Comparison of ENCODE assay signal across 1 cellular context in the genomic region with DNA sequence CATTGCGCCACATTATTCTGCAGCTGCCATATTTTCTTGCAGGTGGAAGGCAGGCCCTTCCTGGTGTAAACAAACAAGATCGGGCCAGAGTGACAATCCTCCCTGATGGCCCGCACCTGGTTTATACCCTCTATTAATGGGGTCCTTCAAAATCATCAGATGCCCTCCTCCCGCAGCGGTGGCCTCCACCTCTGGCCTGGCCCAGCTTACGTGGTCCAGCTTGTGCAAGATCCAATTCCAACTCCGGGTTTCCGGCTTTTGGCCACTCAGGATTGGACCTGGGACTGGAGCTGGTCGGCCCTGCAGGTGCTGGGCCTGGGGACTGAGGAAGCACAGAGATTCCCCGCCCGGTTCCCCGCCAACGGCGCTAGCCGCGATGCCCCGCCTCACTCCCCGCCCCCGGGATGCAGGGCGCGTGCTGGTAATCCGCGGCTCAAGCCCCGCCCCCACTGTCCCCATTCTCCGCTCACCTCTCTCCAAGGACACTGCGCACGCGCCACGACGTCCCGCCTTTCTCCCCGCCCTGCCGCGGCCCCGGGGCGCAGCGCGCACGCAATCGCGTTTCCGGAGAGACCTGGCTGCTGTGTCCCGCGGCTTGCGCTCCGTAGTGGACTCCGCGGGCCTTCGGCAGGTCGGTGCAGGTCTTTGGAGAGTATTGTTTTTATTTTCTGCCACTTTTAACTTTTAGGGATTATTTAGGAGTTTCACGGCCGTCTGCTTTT.
TF ChIP-seq lines count a peak whose summit lies in the region.

A gene (plus strand): TSS at position 555 of the 722 bp plus-strand sequence. CDS start 1,441 bp downstream, outside the sequence.

TF ChIP-seq in K562, 482 proteins besides CTCF, POLR2A, EP300 and RAD21 (continued from another document and continues in another):
- TF ChIP-seq, protein P1, sequence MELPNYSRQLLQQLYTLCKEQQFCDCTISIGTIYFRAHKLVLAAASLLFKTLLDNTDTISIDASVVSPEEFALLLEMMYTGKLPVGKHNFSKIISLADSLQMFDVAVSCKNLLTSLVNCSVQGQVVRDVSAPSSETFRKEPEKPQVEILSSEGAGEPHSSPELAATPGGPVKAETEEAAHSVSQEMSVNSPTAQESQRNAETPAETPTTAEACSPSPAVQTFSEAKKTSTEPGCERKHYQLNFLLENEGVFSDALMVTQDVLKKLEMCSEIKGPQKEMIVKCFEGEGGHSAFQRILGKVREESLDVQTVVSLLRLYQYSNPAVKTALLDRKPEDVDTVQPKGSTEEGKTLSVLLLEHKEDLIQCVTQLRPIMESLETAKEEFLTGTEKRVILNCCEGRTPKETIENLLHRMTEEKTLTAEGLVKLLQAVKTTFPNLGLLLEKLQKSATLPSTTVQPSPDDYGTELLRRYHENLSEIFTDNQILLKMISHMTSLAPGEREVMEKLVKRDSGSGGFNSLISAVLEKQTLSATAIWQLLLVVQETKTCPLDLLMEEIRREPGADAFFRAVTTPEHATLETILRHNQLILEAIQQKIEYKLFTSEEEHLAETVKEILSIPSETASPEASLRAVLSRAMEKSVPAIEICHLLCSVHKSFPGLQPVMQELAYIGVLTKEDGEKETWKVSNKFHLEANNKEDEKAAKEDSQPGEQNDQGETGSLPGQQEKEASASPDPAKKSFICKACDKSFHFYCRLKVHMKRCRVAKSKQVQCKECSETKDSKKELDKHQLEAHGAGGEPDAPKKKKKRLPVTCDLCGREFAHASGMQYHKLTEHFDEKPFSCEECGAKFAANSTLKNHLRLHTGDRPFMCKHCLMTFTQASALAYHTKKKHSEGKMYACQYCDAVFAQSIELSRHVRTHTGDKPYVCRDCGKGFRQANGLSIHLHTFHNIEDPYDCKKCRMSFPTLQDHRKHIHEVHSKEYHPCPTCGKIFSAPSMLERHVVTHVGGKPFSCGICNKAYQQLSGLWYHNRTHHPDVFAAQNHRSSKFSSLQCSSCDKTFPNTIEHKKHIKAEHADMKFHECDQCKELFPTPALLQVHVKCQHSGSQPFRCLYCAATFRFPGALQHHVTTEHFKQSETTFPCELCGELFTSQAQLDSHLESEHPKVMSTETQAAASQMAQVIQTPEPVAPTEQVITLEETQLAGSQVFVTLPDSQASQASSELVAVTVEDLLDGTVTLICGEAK (IDR thresholded peaks at IDR 0.05) = peak; percentile 74
- TF ChIP-seq, protein P1 (CRISPR knock-in tag; IDR thresholded peaks at IDR 0.05) = no peak
- peak; percentile 57; the same call in 1 of the 2 replicates for TF ChIP-seq ZBTB1 (CRISPR knock-in tag; IDR thresholded peaks at IDR 0.05; ENCODE audit: borderline replicate concordance, low read depth)
- TF ChIP-seq HNRNPL (IDR thresholded peaks at IDR 0.05; ENCODE audit: low read depth, low read length) = peak; percentile 20; the same call in 1 of the 2 replicates
- peak; percentile 65; the same call in 1 of the 2 replicates for TF ChIP-seq CEBPG (CRISPR knock-in tag; IDR thresholded peaks at IDR 0.05)
- TF ChIP-seq CEBPG (tag; conservative IDR thresholded peaks at IDR 0.05 in 1 of 2, IDR thresholded peaks at IDR 0.05 in 1 of 2) = peak; percentile 74 to 78; a peak in 3 of 4 replicates
- TF ChIP-seq NFIC (IDR thresholded peaks at IDR 0.05) = peak; percentile 98
- TF ChIP-seq GTF2F1 (IDR thresholded peaks at IDR 0.05; ENCODE audit: low read depth, low read length) = peak; percentile 83
- no peak for TF ChIP-seq SIRT6 (IDR thresholded peaks at IDR 0.05; ENCODE audit: low read depth, low read length)
- TF ChIP-seq, protein P2, sequence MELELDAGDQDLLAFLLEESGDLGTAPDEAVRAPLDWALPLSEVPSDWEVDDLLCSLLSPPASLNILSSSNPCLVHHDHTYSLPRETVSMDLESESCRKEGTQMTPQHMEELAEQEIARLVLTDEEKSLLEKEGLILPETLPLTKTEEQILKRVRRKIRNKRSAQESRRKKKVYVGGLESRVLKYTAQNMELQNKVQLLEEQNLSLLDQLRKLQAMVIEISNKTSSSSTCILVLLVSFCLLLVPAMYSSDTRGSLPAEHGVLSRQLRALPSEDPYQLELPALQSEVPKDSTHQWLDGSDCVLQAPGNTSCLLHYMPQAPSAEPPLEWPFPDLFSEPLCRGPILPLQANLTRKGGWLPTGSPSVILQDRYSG (tag; conservative IDR thresholded peaks at IDR 0.05; ENCODE audit: low read depth) = no peak
- no peak for TF ChIP-seq NR4A1 (CRISPR knock-in tag; IDR thresholded peaks at IDR 0.05)
- peak; percentile 54 for TF ChIP-seq NR4A1 (tag; IDR thresholded peaks at IDR 0.05)
- TF ChIP-seq, protein P3, sequence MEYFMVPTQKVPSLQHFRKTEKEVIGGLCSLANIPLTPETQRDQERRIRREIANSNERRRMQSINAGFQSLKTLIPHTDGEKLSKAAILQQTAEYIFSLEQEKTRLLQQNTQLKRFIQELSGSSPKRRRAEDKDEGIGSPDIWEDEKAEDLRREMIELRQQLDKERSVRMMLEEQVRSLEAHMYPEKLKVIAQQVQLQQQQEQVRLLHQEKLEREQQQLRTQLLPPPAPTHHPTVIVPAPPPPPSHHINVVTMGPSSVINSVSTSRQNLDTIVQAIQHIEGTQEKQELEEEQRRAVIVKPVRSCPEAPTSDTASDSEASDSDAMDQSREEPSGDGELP (CRISPR knock-in tag; IDR thresholded peaks at IDR 0.05; ENCODE audit: borderline replicate concordance) = peak; percentile 91
- no peak for TF ChIP-seq TAF15 (IDR thresholded peaks at IDR 0.05; ENCODE audit: low read depth, low read length)
- TF ChIP-seq HIVEP1 (CRISPR knock-in tag; IDR thresholded peaks at IDR 0.05) = 0 out of 2 replicates have a peak, but pooled peaks have one; percentile 22
- TF ChIP-seq NONO (IDR thresholded peaks at IDR 0.05; ENCODE audit: low read depth in 2 of 2, low read length in 1 of 2) = peak; percentile 15 to 21; a peak in 2 of 4 replicates
- TF ChIP-seq, protein P4, sequence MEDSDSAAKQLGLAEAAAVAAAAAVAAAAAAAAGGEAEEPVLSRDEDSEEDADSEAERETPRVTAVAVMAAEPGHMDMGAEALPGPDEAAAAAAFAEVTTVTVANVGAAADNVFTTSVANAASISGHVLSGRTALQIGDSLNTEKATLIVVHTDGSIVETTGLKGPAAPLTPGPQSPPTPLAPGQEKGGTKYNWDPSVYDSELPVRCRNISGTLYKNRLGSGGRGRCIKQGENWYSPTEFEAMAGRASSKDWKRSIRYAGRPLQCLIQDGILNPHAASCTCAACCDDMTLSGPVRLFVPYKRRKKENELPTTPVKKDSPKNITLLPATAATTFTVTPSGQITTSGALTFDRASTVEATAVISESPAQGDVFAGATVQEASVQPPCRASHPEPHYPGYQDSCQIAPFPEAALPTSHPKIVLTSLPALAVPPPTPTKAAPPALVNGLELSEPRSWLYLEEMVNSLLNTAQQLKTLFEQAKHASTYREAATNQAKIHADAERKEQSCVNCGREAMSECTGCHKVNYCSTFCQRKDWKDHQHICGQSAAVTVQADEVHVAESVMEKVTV (CRISPR knock-in tag; IDR thresholded peaks at IDR 0.05) = 0 out of 2 replicates have a peak, but pooled peaks have one; percentile 39
- peak; percentile 90 for TF ChIP-seq CTBP1 (IDR thresholded peaks at IDR 0.05; ENCODE audit: borderline replicate concordance)
- TF ChIP-seq ZNF707 (CRISPR knock-in tag; conservative IDR thresholded peaks at IDR 0.05) = no peak
- no peak for TF ChIP-seq ETS2 (tag; IDR thresholded peaks at IDR 0.05; ENCODE audit: borderline replicate concordance, poor library complexity, severe bottlenecking)
- TF ChIP-seq, protein P5, sequence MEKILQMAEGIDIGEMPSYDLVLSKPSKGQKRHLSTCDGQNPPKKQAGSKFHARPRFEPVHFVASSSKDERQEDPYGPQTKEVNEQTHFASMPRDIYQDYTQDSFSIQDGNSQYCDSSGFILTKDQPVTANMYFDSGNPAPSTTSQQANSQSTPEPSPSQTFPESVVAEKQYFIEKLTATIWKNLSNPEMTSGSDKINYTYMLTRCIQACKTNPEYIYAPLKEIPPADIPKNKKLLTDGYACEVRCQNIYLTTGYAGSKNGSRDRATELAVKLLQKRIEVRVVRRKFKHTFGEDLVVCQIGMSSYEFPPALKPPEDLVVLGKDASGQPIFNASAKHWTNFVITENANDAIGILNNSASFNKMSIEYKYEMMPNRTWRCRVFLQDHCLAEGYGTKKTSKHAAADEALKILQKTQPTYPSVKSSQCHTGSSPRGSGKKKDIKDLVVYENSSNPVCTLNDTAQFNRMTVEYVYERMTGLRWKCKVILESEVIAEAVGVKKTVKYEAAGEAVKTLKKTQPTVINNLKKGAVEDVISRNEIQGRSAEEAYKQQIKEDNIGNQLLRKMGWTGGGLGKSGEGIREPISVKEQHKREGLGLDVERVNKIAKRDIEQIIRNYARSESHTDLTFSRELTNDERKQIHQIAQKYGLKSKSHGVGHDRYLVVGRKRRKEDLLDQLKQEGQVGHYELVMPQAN (IDR thresholded peaks at IDR 0.05; ENCODE audit: borderline replicate concordance) = 0 out of 2 replicates have a peak, but pooled peaks have one; percentile 64
- TF ChIP-seq CHCHD3 (CRISPR knock-in tag; IDR thresholded peaks at IDR 0.05) = no peak
- TF ChIP-seq ZNF274 (IDR thresholded peaks at IDR 0.05; ENCODE audit: borderline replicate concordance, low read depth, low read length) = peak; percentile 56; the same call in 1 of the 2 replicates
- TF ChIP-seq PHF20 (IDR thresholded peaks at IDR 0.05; ENCODE audit: partially characterized antibody) = peak; percentile 95
- TF ChIP-seq, protein P6, sequence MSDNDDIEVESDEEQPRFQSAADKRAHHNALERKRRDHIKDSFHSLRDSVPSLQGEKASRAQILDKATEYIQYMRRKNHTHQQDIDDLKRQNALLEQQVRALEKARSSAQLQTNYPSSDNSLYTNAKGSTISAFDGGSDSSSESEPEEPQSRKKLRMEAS (CRISPR knock-in tag; IDR thresholded peaks at IDR 0.05) = peak; percentile 94
- TF ChIP-seq, protein P7, sequence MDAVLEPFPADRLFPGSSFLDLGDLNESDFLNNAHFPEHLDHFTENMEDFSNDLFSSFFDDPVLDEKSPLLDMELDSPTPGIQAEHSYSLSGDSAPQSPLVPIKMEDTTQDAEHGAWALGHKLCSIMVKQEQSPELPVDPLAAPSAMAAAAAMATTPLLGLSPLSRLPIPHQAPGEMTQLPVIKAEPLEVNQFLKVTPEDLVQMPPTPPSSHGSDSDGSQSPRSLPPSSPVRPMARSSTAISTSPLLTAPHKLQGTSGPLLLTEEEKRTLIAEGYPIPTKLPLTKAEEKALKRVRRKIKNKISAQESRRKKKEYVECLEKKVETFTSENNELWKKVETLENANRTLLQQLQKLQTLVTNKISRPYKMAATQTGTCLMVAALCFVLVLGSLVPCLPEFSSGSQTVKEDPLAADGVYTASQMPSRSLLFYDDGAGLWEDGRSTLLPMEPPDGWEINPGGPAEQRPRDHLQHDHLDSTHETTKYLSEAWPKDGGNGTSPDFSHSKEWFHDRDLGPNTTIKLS (IDR thresholded peaks at IDR 0.05; ENCODE audit: borderline replicate concordance, low read depth) = peak; percentile 59; the same call in 1 of the 2 replicates
- TF ChIP-seq MAZ (CRISPR knock-in tag; conservative IDR thresholded peaks at IDR 0.05 in 1 of 2, IDR thresholded peaks at IDR 0.05 in 1 of 2) = peak; percentile 88 to 90
- TF ChIP-seq KDM1A (IDR thresholded peaks at IDR 0.05) = peak; percentile 33 to 58; a peak in 3 of 4 replicates
- no peak for TF ChIP-seq PRMT5 (CRISPR knock-in tag; IDR thresholded peaks at IDR 0.05)
- TF ChIP-seq POLR2G (IDR thresholded peaks at IDR 0.05; ENCODE audit: low read depth, low read length) = peak; percentile 95
- peak; percentile 94 for TF ChIP-seq ETV1 (tag; conservative IDR thresholded peaks at IDR 0.05; ENCODE audit: low read depth)
- no peak for TF ChIP-seq COPS2 (conservative IDR thresholded peaks at IDR 0.05)
- TF ChIP-seq, protein P8, sequence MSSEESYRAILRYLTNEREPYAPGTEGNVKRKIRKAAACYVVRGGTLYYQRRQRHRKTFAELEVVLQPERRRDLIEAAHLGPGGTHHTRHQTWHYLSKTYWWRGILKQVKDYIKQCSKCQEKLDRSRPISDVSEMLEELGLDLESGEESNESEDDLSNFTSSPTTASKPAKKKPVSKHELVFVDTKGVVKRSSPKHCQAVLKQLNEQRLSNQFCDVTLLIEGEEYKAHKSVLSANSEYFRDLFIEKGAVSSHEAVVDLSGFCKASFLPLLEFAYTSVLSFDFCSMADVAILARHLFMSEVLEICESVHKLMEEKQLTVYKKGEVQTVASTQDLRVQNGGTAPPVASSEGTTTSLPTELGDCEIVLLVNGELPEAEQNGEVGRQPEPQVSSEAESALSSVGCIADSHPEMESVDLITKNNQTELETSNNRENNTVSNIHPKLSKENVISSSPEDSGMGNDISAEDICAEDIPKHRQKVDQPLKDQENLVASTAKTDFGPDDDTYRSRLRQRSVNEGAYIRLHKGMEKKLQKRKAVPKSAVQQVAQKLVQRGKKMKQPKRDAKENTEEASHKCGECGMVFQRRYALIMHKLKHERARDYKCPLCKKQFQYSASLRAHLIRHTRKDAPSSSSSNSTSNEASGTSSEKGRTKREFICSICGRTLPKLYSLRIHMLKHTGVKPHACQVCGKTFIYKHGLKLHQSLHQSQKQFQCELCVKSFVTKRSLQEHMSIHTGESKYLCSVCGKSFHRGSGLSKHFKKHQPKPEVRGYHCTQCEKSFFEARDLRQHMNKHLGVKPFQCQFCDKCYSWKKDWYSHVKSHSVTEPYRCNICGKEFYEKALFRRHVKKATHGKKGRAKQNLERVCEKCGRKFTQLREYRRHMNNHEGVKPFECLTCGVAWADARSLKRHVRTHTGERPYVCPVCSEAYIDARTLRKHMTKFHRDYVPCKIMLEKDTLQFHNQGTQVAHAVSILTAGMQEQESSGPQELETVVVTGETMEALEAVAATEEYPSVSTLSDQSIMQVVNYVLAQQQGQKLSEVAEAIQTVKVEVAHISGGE (CRISPR knock-in tag; IDR thresholded peaks at IDR 0.05) = peak; percentile 86 to 95 (median 89); a peak in 5 of 6 replicates
- TF ChIP-seq, protein P9, sequence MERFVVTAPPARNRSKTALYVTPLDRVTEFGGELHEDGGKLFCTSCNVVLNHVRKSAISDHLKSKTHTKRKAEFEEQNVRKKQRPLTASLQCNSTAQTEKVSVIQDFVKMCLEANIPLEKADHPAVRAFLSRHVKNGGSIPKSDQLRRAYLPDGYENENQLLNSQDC (CRISPR knock-in tag; IDR thresholded peaks at IDR 0.05) = no peak
- TF ChIP-seq FUS (optimal IDR thresholded peaks at IDR 0.05; ENCODE audit: low read depth, low read length) = no peak
